In the genomic region with DNA sequence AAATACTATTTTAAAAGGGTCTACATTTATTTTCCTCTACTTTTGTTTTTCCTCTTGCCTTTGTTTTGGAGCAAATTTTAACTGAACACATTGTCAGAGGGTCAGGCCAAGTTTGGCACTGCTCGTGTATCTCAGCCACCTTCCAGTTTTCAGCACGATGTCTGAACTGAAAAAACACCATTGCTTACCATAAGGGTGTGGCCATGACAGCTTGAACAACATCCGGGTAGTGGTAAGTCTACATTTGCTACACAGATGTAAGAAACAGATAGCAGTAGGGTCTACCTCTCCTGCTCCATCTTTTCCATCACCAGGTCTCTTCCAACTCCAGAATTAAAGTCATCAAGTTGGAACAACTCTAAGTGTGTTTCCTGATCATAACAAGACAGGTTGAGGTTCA, we compare ENCODE assay signal across 21 cellular contexts. TPM values are rescaled to one million over a fixed set of nuclear protein-coding genes. Genes with fewer than 3 reads are reported as not detected.
DNase-seq lines count a peak whose midpoint lies in the region; ATAC-seq and TF ChIP-seq lines count a peak whose summit lies in the region.
"Had no signal": no experiment of that assay in that cellular context is flagged by ENCODE, and none has a peak within 500 bp of the region (broad histone marks: within the 10 kb centered on the region; RNA-seq: fewer than 3 reads in every experiment).

No MANE protein-coding gene starts in this region.

- peak; percentile 55 for DNase-seq in activated CD4-positive, alpha-beta T cell treated with anti-CD3 and anti-CD28 coated beads, Interleukin-2, amount 10 ng/mL, durations not matched to agents 7 days and 5 days
- no peak for DNase-seq in activated CD4-positive, alpha-beta T cell treated with anti-CD3 and anti-CD28 coated beads, Interleukin-2, amount 50 U/mL, for 4 hours
- DNase-seq in activated T-helper 1 cell treated with anti-CD3 and anti-CD28 coated beads, Interleukin-12 subunit alpha, Interleukin-12 subunit beta, Interleukin-2, Interleukin-4 antibody, amounts not matched to agents 30 ng/mL and 10 ng/mL and 1 ng/mL, durations not matched to agents 14 hours and 24 hours and 36 hours (ENCODE audit: low spot score): no peak
- DNase-seq in natural killer cell: no peak
- no peak for DNase-seq in RPMI8226
- DNase-seq in DMS 273 (lab: John Stamatoyannopoulos, UW; ENCODE audit: unreplicated experiment): no peak
- DNase-seq: activated T-cell treated with anti-CD3 and anti-CD28 coated beads, Interleukin-2, amount 50 U/mL, for 48 hours; amygdala; DMS79 treated with DMSO at 0.1 percent for 48 hours; gastrocnemius medialis; IMR-90; mesendoderm; NCI-H187; nephron progenitor cell; stimulated activated CD4-positive, alpha-beta T cell treated with anti-CD3 and anti-CD28 coated beads, Interleukin-2, amount 100 ng/mL, for 48 hours; stomach had no signal

- H3K9me3 Mint-ChIP-seq in activated CD4-positive, alpha-beta T cell treated with anti-CD3 and anti-CD28 coated beads, Interleukin-2, amount 10 ng/mL, durations not matched to agents 7 days and 5 days: peaks cover 13% of the 10 kb centered on the region
- H3K9me3 Mint-ChIP-seq in activated T-helper 1 cell treated with anti-CD3 and anti-CD28 coated beads, Interleukin-12 subunit alpha, Interleukin-12 subunit beta, Interleukin-2, Interleukin-4 antibody, amounts not matched to agents 30 ng/mL and 10 ng/mL and 1 ng/mL, durations not matched to agents 14 hours and 24 hours and 36 hours: peaks cover 6% of the 10 kb centered on the region
- no peaks in the 10 kb centered on the region for H3K9me3 Mint-ChIP-seq in natural killer cell

- peak overlapping the region; percentile 94 for H3K27ac ChIP-seq in KOPT-K1 (ENCODE audit: low read depth, low read length, poor library complexity, severe bottlenecking)
- H3K27ac ChIP-seq: BLaER1 treated with 17β-estradiol and CSF1 and Interleukin-3, amounts not matched to agents 10 nM and 100 nM; cardiac muscle cell; gastrocnemius medialis; prostate gland; stomach had no signal

- peaks cover 4% of the 10 kb centered on the region for H3K27me3 Mint-ChIP-seq in activated CD4-positive, alpha-beta T cell treated with anti-CD3 and anti-CD28 coated beads, Interleukin-2, amount 10 ng/mL, durations not matched to agents 7 days and 5 days
- H3K27me3 Mint-ChIP-seq in activated T-helper 1 cell treated with anti-CD3 and anti-CD28 coated beads, Interleukin-12 subunit alpha, Interleukin-12 subunit beta, Interleukin-2, Interleukin-4 antibody, amounts not matched to agents 30 ng/mL and 10 ng/mL and 1 ng/mL, durations not matched to agents 14 hours and 24 hours and 36 hours (ENCODE audit: insufficient read depth): peaks cover 1% of the 10 kb centered on the region
- H3K27me3 Mint-ChIP-seq in natural killer cell (ENCODE audit: low read depth in 2 of 2): no peaks in the 10 kb centered on the region

- CTCF ChIA-PET in activated CD4-positive, alpha-beta T cell treated with anti-CD3 and anti-CD28 coated beads, Interleukin-2, amount 10 ng/mL, durations not matched to agents 7 days and 5 days (lab: Charles Lee): no interaction called here

- POLR2A ChIA-PET in activated CD4-positive, alpha-beta T cell treated with anti-CD3 and anti-CD28 coated beads, Interleukin-2, amount 10 ng/mL, durations not matched to agents 7 days and 5 days (lab: Charles Lee): no interaction called here

- no peak for TF ChIP-seq CTCF in natural killer cell (IDR thresholded peaks at IDR 0.05)

- peak overlapping the region; percentile 26 for H3K4me3 Mint-ChIP-seq in activated CD4-positive, alpha-beta T cell treated with anti-CD3 and anti-CD28 coated beads, Interleukin-2, amount 10 ng/mL, durations not matched to agents 7 days and 5 days
- peak overlapping the region; percentile 54 for H3K4me3 Mint-ChIP-seq in activated T-helper 1 cell treated with anti-CD3 and anti-CD28 coated beads, Interleukin-12 subunit alpha, Interleukin-12 subunit beta, Interleukin-2, Interleukin-4 antibody, amounts not matched to agents 30 ng/mL and 10 ng/mL and 1 ng/mL, durations not matched to agents 14 hours and 24 hours and 36 hours
- H3K4me3 Mint-ChIP-seq in natural killer cell: peak overlapping the region; percentile 94
- H3K4me3 Mint-ChIP-seq: nephron progenitor cell had no signal

- H3K4me1 Mint-ChIP-seq in activated CD4-positive, alpha-beta T cell treated with anti-CD3 and anti-CD28 coated beads, Interleukin-2, amount 10 ng/mL, durations not matched to agents 7 days and 5 days: peaks cover 73% of the 10 kb centered on the region
- H3K4me1 Mint-ChIP-seq in activated T-helper 1 cell treated with anti-CD3 and anti-CD28 coated beads, Interleukin-12 subunit alpha, Interleukin-12 subunit beta, Interleukin-2, Interleukin-4 antibody, amounts not matched to agents 30 ng/mL and 10 ng/mL and 1 ng/mL, durations not matched to agents 14 hours and 24 hours and 36 hours (ENCODE audit: low read depth): peaks cover 75% of the 10 kb centered on the region
- peaks cover 83 to 84% of the 10 kb centered on the region in 2 donors for H3K4me1 Mint-ChIP-seq in natural killer cell

- peaks cover 18% of the 10 kb centered on the region for H3K9me3 ChIP-seq in KOPT-K1 (ENCODE audit: insufficient read depth, low read length, poor library complexity, severe bottlenecking)
- H3K9me3 ChIP-seq: gastrocnemius medialis, prostate gland, stomach had no signal

- intact Hi-C loops in activated T-helper 1 cell treated with anti-CD3 and anti-CD28 coated beads, Interleukin-12 subunit alpha, Interleukin-12 subunit beta, Interleukin-2, Interleukin-4 antibody, amounts not matched to agents 30 ng/mL and 10 ng/mL and 1 ng/mL, durations not matched to agents 14 hours and 24 hours and 36 hours (cut with micrococcal nuclease): loop anchor here (1.0 kb wide), 1 partner anchor 16 kb away; no protein-coding TSS in a partner anchor
- intact Hi-C loops in natural killer cell (cut with micrococcal nuclease): no loop called here

- peak overlapping the region; percentile 93 for H3K27ac Mint-ChIP-seq in activated CD4-positive, alpha-beta T cell treated with anti-CD3 and anti-CD28 coated beads, Interleukin-2, amount 10 ng/mL, durations not matched to agents 7 days and 5 days
- H3K27ac Mint-ChIP-seq in activated T-helper 1 cell treated with anti-CD3 and anti-CD28 coated beads, Interleukin-12 subunit alpha, Interleukin-12 subunit beta, Interleukin-2, Interleukin-4 antibody, amounts not matched to agents 30 ng/mL and 10 ng/mL and 1 ng/mL, durations not matched to agents 14 hours and 24 hours and 36 hours: peak overlapping the region; percentile 95
- peak overlapping the region; percentile 93 to 95 for H3K27ac Mint-ChIP-seq in natural killer cell
- H3K27ac Mint-ChIP-seq: nephron progenitor cell had no signal

- no peaks in the 10 kb centered on the region for H3K36me3 ChIP-seq in KOPT-K1 (ENCODE audit: insufficient read depth, low read length)
- H3K36me3 ChIP-seq: BLaER1 treated with 17β-estradiol and CSF1 and Interleukin-3, amounts not matched to agents 10 nM and 100 nM; cardiac muscle cell; gastrocnemius medialis; prostate gland; stomach had no signal

- peaks cover 46% of the 10 kb centered on the region for H3K36me3 Mint-ChIP-seq in activated CD4-positive, alpha-beta T cell treated with anti-CD3 and anti-CD28 coated beads, Interleukin-2, amount 10 ng/mL, durations not matched to agents 7 days and 5 days (ENCODE audit: low read depth)
- H3K36me3 Mint-ChIP-seq in activated T-helper 1 cell treated with anti-CD3 and anti-CD28 coated beads, Interleukin-12 subunit alpha, Interleukin-12 subunit beta, Interleukin-2, Interleukin-4 antibody, amounts not matched to agents 30 ng/mL and 10 ng/mL and 1 ng/mL, durations not matched to agents 14 hours and 24 hours and 36 hours (ENCODE audit: low read depth): peaks cover 7% of the 10 kb centered on the region
- H3K36me3 Mint-ChIP-seq in natural killer cell: peaks cover 1% of the 10 kb centered on the region

- ATAC-seq in natural killer cell (peak; percentile 21 to 42 (median 37)), GM21423 (IDR thresholded peaks at IDR 0.05; ENCODE audit: unreplicated experiment) (no peak)
- ATAC-seq: gastrocnemius medialis had no signal

RNA-seq across cellular contexts. Expression of a gene that starts 4.2 kb away (rescaled TPM):
- 10 to 100 TPM; 18.4 to 21.5 TPM for total RNA-seq in activated CD4-positive, alpha-beta T cell treated with anti-CD3 and anti-CD28 coated beads, Interleukin-2, amount 10 ng/mL, durations not matched to agents 7 days and 5 days
- total RNA-seq in activated T-helper 1 cell treated with anti-CD3 and anti-CD28 coated beads, Interleukin-12 subunit alpha, Interleukin-12 subunit beta, Interleukin-2, Interleukin-4 antibody, amounts not matched to agents 30 ng/mL and 10 ng/mL and 1 ng/mL, durations not matched to agents 14 hours and 24 hours and 36 hours: 75.4 and 76.7 TPM in 2 replicates
- total RNA-seq in natural killer cell: 10 to 100 TPM; 26.2 to 35.2 (median 29.8) TPM

Comparison
In these comparisons a context has a peak if more than half of its experiments do, and no peak if none do; other contexts are left out.
1. H3K4me3 Mint-ChIP-seq: peak in every context shown above with its lines; median percentile 94 in natural killer cell; 54 in activated T-helper 1 cell treated with anti-CD3 and anti-CD28 coated beads, Interleukin-12 subunit alpha, Interleukin-12 subunit beta, Interleukin-2, Interleukin-4 antibody, amounts not matched to agents 30 ng/mL and 10 ng/mL and 1 ng/mL, durations not matched to agents 14 hours and 24 hours and 36 hours; 26 in activated CD4-positive, alpha-beta T cell treated with anti-CD3 and anti-CD28 coated beads, Interleukin-2, amount 10 ng/mL, durations not matched to agents 7 days and 5 days.